Comparison of ENCODE assay signal across 2 cellular contexts in the genomic region with DNA sequence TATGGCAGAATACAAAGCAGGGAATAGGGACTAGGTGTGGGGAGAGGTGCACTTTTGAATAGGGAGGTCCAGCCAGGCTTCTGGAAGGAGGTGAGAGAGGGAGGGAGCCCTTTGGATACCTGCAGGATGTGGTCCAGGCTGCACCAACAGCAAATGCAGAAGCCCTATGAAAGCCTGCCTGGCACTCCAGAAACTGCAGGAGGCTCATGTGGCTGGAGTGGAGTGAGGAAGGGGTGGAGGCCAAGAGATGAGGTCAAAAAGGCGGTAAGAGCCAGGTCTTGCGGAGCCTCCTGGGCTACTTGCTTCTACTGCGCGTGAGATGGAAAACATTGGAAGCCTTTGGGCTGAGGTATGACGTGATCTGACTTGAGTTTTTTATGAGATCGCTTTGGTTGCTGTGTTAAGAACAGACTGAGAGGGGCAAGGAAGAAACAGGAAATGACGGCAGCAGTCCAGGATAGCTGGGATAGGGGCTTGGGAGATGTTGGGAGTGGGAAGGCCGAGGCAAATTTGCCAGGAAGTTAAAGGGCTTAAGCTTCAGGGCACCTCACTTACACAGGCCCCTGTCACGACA.
TF ChIP-seq lines count a peak whose summit lies in the region.

No MANE protein-coding gene starts in this region.

TF ChIP-seq in IMR-90, 13 proteins besides CTCF, POLR2A, EP300 and RAD21:
- TF ChIP-seq RFX5 (IDR thresholded peaks at IDR 0.05; ENCODE audit: low read depth, low read length) (no peak), MAZ (IDR thresholded peaks at IDR 0.05; ENCODE audit: borderline replicate concordance, low read depth, low read length) (no peak), NFE2L2 (IDR thresholded peaks at IDR 0.05; ENCODE audit: low read depth, low read length) (no peak), FOS (IDR thresholded peaks at IDR 0.05; ENCODE audit: low read depth, low read length) (no peak), SMC3 (IDR thresholded peaks at IDR 0.05; ENCODE audit: low read depth, low read length) (no peak), CHD1 (IDR thresholded peaks at IDR 0.05; ENCODE audit: low read depth, low read length) (no peak), MAFK (IDR thresholded peaks at IDR 0.05; ENCODE audit: low read depth, low read length) (no peak), BHLHE40 (IDR thresholded peaks at IDR 0.05; ENCODE audit: low read depth, low read length) (no peak), RCOR1 (IDR thresholded peaks at IDR 0.05; ENCODE audit: insufficient replicate concordance, low read length) (no peak), CEBPB (IDR thresholded peaks at IDR 0.05; ENCODE audit: low read depth, low read length) (no peak), MXI1 (IDR thresholded peaks at IDR 0.05; ENCODE audit: borderline replicate concordance, low read depth, low read length) (no peak)
- TF ChIP-seq, protein P1, sequence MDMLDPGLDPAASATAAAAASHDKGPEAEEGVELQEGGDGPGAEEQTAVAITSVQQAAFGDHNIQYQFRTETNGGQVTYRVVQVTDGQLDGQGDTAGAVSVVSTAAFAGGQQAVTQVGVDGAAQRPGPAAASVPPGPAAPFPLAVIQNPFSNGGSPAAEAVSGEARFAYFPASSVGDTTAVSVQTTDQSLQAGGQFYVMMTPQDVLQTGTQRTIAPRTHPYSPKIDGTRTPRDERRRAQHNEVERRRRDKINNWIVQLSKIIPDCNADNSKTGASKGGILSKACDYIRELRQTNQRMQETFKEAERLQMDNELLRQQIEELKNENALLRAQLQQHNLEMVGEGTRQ (IDR thresholded peaks at IDR 0.05; ENCODE audit: low read depth, low read length) = no peak
- TF ChIP-seq, protein P2, sequence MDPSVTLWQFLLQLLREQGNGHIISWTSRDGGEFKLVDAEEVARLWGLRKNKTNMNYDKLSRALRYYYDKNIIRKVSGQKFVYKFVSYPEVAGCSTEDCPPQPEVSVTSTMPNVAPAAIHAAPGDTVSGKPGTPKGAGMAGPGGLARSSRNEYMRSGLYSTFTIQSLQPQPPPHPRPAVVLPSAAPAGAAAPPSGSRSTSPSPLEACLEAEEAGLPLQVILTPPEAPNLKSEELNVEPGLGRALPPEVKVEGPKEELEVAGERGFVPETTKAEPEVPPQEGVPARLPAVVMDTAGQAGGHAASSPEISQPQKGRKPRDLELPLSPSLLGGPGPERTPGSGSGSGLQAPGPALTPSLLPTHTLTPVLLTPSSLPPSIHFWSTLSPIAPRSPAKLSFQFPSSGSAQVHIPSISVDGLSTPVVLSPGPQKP (IDR thresholded peaks at IDR 0.05; ENCODE audit: borderline replicate concordance, low read depth, low read length) = no peak

TF ChIP-seq in SK-N-SH treated with all-trans-retinoic acid at 6 μM for 48 hours, 23 proteins besides CTCF, POLR2A, EP300 and RAD21:
- TF ChIP-seq ZNF70 (CRISPR knock-in tag; IDR thresholded peaks at IDR 0.05) (no peak), OSR1 (CRISPR knock-in tag; IDR thresholded peaks at IDR 0.05) (no peak), TCF4 (CRISPR knock-in tag; IDR thresholded peaks at IDR 0.05; ENCODE audit: borderline replicate concordance) (no peak), TOX (CRISPR knock-in tag; IDR thresholded peaks at IDR 0.05; ENCODE audit: borderline replicate concordance) (no peak), RARB (CRISPR knock-in tag; IDR thresholded peaks at IDR 0.05) (no peak), SNAI2 (CRISPR knock-in tag; IDR thresholded peaks at IDR 0.05) (no peak), ZC3H10 (CRISPR knock-in tag; IDR thresholded peaks at IDR 0.05) (no peak), BACH2 (CRISPR knock-in tag; IDR thresholded peaks at IDR 0.05; ENCODE audit: borderline replicate concordance) (no peak), ZFP30 (CRISPR knock-in tag; IDR thresholded peaks at IDR 0.05) (no peak), GLIS3 (CRISPR knock-in tag; IDR thresholded peaks at IDR 0.05) (no peak)
- TF ChIP-seq, protein P3, sequence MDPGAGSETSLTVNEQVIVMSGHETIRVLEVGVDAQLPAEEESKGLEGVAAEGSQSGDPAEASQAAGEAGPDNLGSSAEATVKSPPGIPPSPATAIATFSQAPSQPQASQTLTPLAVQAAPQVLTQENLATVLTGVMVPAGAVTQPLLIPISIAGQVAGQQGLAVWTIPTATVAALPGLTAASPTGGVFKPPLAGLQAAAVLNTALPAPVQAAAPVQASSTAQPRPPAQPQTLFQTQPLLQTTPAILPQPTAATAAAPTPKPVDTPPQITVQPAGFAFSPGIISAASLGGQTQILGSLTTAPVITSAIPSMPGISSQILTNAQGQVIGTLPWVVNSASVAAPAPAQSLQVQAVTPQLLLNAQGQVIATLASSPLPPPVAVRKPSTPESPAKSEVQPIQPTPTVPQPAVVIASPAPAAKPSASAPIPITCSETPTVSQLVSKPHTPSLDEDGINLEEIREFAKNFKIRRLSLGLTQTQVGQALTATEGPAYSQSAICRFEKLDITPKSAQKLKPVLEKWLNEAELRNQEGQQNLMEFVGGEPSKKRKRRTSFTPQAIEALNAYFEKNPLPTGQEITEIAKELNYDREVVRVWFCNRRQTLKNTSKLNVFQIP (CRISPR knock-in tag; IDR thresholded peaks at IDR 0.05; ENCODE audit: borderline replicate concordance, low read depth) = no peak
- TF ChIP-seq, protein P4, sequence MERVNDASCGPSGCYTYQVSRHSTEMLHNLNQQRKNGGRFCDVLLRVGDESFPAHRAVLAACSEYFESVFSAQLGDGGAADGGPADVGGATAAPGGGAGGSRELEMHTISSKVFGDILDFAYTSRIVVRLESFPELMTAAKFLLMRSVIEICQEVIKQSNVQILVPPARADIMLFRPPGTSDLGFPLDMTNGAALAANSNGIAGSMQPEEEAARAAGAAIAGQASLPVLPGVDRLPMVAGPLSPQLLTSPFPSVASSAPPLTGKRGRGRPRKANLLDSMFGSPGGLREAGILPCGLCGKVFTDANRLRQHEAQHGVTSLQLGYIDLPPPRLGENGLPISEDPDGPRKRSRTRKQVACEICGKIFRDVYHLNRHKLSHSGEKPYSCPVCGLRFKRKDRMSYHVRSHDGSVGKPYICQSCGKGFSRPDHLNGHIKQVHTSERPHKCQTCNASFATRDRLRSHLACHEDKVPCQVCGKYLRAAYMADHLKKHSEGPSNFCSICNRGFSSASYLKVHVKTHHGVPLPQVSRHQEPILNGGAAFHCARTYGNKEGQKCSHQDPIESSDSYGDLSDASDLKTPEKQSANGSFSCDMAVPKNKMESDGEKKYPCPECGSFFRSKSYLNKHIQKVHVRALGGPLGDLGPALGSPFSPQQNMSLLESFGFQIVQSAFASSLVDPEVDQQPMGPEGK (CRISPR knock-in tag; IDR thresholded peaks at IDR 0.05; ENCODE audit: borderline replicate concordance) = no peak
- TF ChIP-seq, protein P5, sequence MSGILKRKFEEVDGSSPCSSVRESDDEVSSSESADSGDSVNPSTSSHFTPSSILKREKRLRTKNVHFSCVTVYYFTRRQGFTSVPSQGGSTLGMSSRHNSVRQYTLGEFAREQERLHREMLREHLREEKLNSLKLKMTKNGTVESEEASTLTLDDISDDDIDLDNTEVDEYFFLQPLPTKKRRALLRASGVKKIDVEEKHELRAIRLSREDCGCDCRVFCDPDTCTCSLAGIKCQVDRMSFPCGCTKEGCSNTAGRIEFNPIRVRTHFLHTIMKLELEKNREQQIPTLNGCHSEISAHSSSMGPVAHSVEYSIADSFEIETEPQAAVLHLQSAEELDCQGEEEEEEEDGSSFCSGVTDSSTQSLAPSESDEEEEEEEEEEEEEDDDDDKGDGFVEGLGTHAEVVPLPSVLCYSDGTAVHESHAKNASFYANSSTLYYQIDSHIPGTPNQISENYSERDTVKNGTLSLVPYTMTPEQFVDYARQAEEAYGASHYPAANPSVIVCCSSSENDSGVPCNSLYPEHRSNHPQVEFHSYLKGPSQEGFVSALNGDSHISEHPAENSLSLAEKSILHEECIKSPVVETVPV (CRISPR knock-in tag; IDR thresholded peaks at IDR 0.05) = no peak
